Comparison of ENCODE assay signal across 6 cellular contexts in the genomic region with DNA sequence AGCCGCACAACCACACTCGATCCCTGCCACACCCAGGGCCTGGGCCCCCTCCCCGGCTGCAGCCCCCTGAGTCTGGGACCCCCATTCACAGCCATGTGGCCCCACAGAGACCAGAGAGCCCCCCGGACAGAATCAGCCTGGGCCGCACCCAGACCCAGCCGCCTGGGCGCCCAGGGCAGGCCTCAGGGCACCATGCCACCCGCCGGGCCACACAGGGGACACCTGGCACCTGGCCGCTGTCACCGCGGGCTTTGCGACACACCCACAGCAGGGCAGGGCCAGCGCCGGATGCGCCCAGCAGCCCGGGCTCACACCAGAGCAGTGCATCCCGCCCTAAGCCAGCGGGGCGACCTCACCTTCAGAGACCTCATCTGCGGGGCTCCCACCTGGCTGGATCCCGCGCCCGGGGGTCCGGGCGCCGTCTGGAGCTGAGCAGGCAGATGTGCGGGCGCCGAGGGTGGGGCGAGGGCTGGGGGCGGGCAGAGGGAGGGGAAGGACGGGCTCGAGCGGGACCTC. TPM values are rescaled to one million over a fixed set of nuclear protein-coding genes. Genes with fewer than 3 reads are reported as not detected.
DNase-seq lines count a peak whose midpoint lies in the region; TF ChIP-seq lines count a peak whose summit lies in the region.

No MANE protein-coding gene starts in this region.

- peaks cover 0 to 72% (median 51%) of the 10 kb centered on the region in 4 donors for H3K4me1 ChIP-seq in tibial nerve
- H3K4me1 ChIP-seq in Caco-2 = peaks cover 5% of the 10 kb centered on the region; the same call in 1 of the 2 replicates

- no peak for TF ChIP-seq POLR2A in tibial nerve (IDR thresholded peaks at IDR 0.05)

- H3K4me1 Mint-ChIP-seq in Caco-2 (ENCODE audit: low read depth, unreplicated experiment) = no peaks in the 10 kb centered on the region

- DNase-seq in ACHN (peak; percentile 19), NCI-H345 treated with DMSO at 0.1 percent for 48 hours (lab: John Stamatoyannopoulos, UW; ENCODE audit: unreplicated experiment) (peak; percentile 40), foreskin fibroblast (no peak), tibial nerve (ENCODE audit: low spot score in 2 of 2) (no peak), Caco-2 (no peak), COLO829 (ENCODE audit: low spot score) (no peak)

- H3K9me3 Mint-ChIP-seq in Caco-2 (ENCODE audit: unreplicated experiment) = no peaks in the 10 kb centered on the region

- intact Hi-C loops in Caco-2 (cut with micrococcal nuclease; ENCODE audit: unreplicated experiment) = no loop called here

- no peak overlapping the region for H3K27ac Mint-ChIP-seq in Caco-2 (ENCODE audit: unreplicated experiment)

- no peak for TF ChIP-seq EP300 in tibial nerve (IDR thresholded peaks at IDR 0.05)

- no TSS peak for BruUV-seq in Caco-2 (replicated peaks; lab: Mats Ljungman, UMichigan)

- TF ChIP-seq CTCF in foreskin fibroblast (IDR thresholded peaks at IDR 0.05; ENCODE audit: low read depth, low read length) (no peak), tibial nerve (IDR thresholded peaks at IDR 0.05) (no peak), Caco-2 (IDR thresholded peaks at IDR 0.05; ENCODE audit: insufficient read depth in 1 of 2, low read depth in 1 of 2, low read length in 1 of 2, severe bottlenecking in 1 of 2, unreplicated experiment in 1 of 2) (no peak)

- POLR2A ChIA-PET in Caco-2 (lab: Charles Lee) = no interaction called here

- in situ Hi-C loops in ACHN (cut with HindIII; ENCODE audit: low pct_ligation_motif_present, low pct_unique_long_range_greater_than_20kb, low sequenced_read_pairs) = no loop called here

- peaks cover 6% of the 10 kb centered on the region for H3K36me3 Mint-ChIP-seq in Caco-2 (ENCODE audit: insufficient read depth, unreplicated experiment)

- peaks cover 0 to 6% of the 10 kb centered on the region in 2 donors for H3K27me3 ChIP-seq in tibial nerve
- no peaks in the 10 kb centered on the region for H3K27me3 ChIP-seq in Caco-2 (replicated peaks; ENCODE audit: control insufficient read depth, insufficient read depth, low read length)

- CTCF ChIA-PET in Caco-2 (lab: Charles Lee) = no interaction called here

- peak overlapping the region; percentile 60 to 63 for H3K4me3 ChIP-seq in foreskin fibroblast (ENCODE audit: low read depth in 1 of 2, low read length in 2 of 2)
- peak overlapping the region; percentile 41 to 60 (median 51) for H3K4me3 ChIP-seq in tibial nerve
- H3K4me3 ChIP-seq in Caco-2 (ENCODE audit: low read depth, low read length) = no peak overlapping the region

- H3K27me3 Mint-ChIP-seq in Caco-2 (ENCODE audit: insufficient read depth, unreplicated experiment) = no peaks in the 10 kb centered on the region

- H3K9me3 ChIP-seq in tibial nerve = no peaks in the 10 kb centered on the region
- H3K9me3 ChIP-seq in Caco-2 = no peaks in the 10 kb centered on the region

- H3K4me3 Mint-ChIP-seq in Caco-2 (ENCODE audit: unreplicated experiment) = no peak overlapping the region

- peak overlapping the region; percentile 71 to 89 (median 80) for H3K27ac ChIP-seq in tibial nerve

- WGBS in tibial nerve, 2 donors = 9 to 14% methylated on average over 4 to 32 of the region's 35 CpGs

- H3K36me3 ChIP-seq in tibial nerve (peaks cover 0 to 17% (median 4%) of the 10 kb centered on the region in 3 donors), Caco-2 (ENCODE audit: control insufficient read depth, insufficient read depth, low read length) (no peaks in the 10 kb centered on the region)

RNA-seq across cellular contexts. Expression of a gene that starts 0.4 kb away (rescaled TPM):
- total RNA-seq in tibial nerve (10 to 100 TPM in 1 of 4 donors, 1 to 10 TPM in 3; 4.4 to 11.4 (median 7.2) TPM), Caco-2 (2022) (0.11 TPM in 1 of 2 replicates, not detected in the other)

RNA-seq across cellular contexts. Expression of a gene that starts 20.4 kb away (rescaled TPM):
- total RNA-seq in tibial nerve = 10 to 100 TPM; 22.9 to 59.1 (median 42.7) TPM
- 32.2 and 33.9 TPM in 2 replicates for total RNA-seq in Caco-2 (2022)

RNA-seq across cellular contexts. Expression of a gene that starts 21.0 kb away (rescaled TPM):
- total RNA-seq in tibial nerve (1 to 10 TPM in 2 of 4 donors, under 1 TPM in 2; 0.21 to 2.4 (median 1.1) TPM), Caco-2 (2022) (not detected in 2 replicates)

RNA-seq across cellular contexts. Expression of a gene that starts 33.5 kb away (rescaled TPM):
- total RNA-seq in tibial nerve (100 to 1,000 TPM in 3 of 4 donors, 10 to 100 TPM in 1; 94.0 to 181 (median 153) TPM), Caco-2 (2022) (33.9 and 34.5 TPM in 2 replicates)

RNA-seq across cellular contexts. Expression of a gene that starts 48.8 kb away (rescaled TPM):
- 100 to 1,000 TPM in 1 of 4 donors, 10 to 100 TPM in 3; 45.7 to 108 (median 62.8) TPM for total RNA-seq in tibial nerve
- total RNA-seq in Caco-2 (2022) = 60.6 and 61.7 TPM in 2 replicates

Comparison
In these comparisons a context has a peak if more than half of its experiments do, and no peak if none do; other contexts are left out.
1. DNase-seq: peak in ACHN (single experiment) and NCI-H345 treated with DMSO at 0.1 percent for 48 hours (single experiment); none in foreskin fibroblast (0 of 2), tibial nerve (0 of 2), Caco-2 (0 of 2) and COLO829 (single experiment).